ENCODE assay signal across 14 cellular contexts in genomic region chr3:69647710-69648109, GRCh38.
"Had no signal": no experiment of that assay in that cellular context is flagged by ENCODE, and none has a peak within 500 bp of the region (broad histone marks: within the 10 kb centered on the region; RNA-seq: fewer than 3 reads in every experiment).

No MANE protein-coding gene starts in this region.

- H3K9me3 Mint-ChIP-seq: neural crest cell had no signal

- H3K27me3 ChIP-seq: ascending aorta had no signal

- DNase-seq: activated CD4-positive, alpha-beta T cell treated with anti-CD3 and anti-CD28 coated beads, Interleukin-2, amount 50 U/mL, for 48 hours; activated CD4-positive, CD25-positive, alpha-beta regulatory T cell treated with anti-CD3 and anti-CD28 coated beads, Interleukin-2, amount 50 U/mL, for 72 hours; activated gamma-delta T cell; activated T-cell treated with anti-CD3 and anti-CD28 coated beads, Interleukin-2, amount 50 U/mL, for 48 hours; caudate nucleus; effector CD8-positive, alpha-beta T cell; stimulated activated CD4-positive, alpha-beta T cell treated with anti-CD3 and anti-CD28 coated beads, Interleukin-2, amount 100 ng/mL, for 24 hours; stimulated activated naive CD4-positive, alpha-beta T cell; substantia nigra; trophoblast cell had no signal

- H3K4me3 ChIP-seq: ascending aorta, coronary artery had no signal

- H3K36me3 ChIP-seq: ascending aorta had no signal

- H3K4me3 Mint-ChIP-seq: neural crest cell had no signal

- ATAC-seq: sciatic nerve had no signal

- H3K4me1 ChIP-seq: ascending aorta had no signal

- H3K9me3 ChIP-seq: ascending aorta had no signal

- H3K27ac ChIP-seq: ascending aorta, coronary artery had no signal
